Comparison of ENCODE assay signal across 10 cellular contexts in genomic region chr2:156339110-156339847, GRCh38. TPM values are rescaled to one million over a fixed set of nuclear protein-coding genes. Genes with fewer than 3 reads are reported as not detected.
DNase-seq lines count a peak whose midpoint lies in the region; TF ChIP-seq lines count a peak whose summit lies in the region.
"Had no signal": no experiment of that assay in that cellular context is flagged by ENCODE, and none has a peak within 500 bp of the region (broad histone marks: within the 10 kb centered on the region; RNA-seq: fewer than 3 reads in every experiment).

No MANE protein-coding gene starts in this region.

- peaks cover 45% of the 10 kb centered on the region for H3K4me1 ChIP-seq in endocrine pancreas (ENCODE audit: control insufficient read depth, insufficient read depth, low read length)

- peaks cover under 1% of the 10 kb centered on the region for H3K27me3 Mint-ChIP-seq in activated naive CD4-positive, alpha-beta T cell treated with anti-CD3 and anti-CD28 coated beads, Interleukin-2, amount 10 ng/mL, durations not matched to agents 7 days and 5 days
- H3K27me3 Mint-ChIP-seq in endothelial cell (ENCODE audit: unreplicated experiment) = peaks cover 10% of the 10 kb centered on the region

- TF ChIP-seq CTCF in endothelial cell (IDR thresholded peaks at IDR 0.05; ENCODE audit: unreplicated experiment) = no peak

- no peaks in the 10 kb centered on the region for H3K9me3 Mint-ChIP-seq in activated naive CD4-positive, alpha-beta T cell treated with anti-CD3 and anti-CD28 coated beads, Interleukin-2, amount 10 ng/mL, durations not matched to agents 7 days and 5 days
- H3K9me3 Mint-ChIP-seq in endothelial cell (ENCODE audit: unreplicated experiment) = no peaks in the 10 kb centered on the region

- no peaks in the 10 kb centered on the region for H3K27me3 ChIP-seq in endocrine pancreas (ENCODE audit: control insufficient read depth, insufficient read depth, low read length)

- H3K36me3 ChIP-seq in endocrine pancreas (ENCODE audit: control insufficient read depth, insufficient read depth, low read length) = no peaks in the 10 kb centered on the region

- CTCF ChIA-PET in activated naive CD4-positive, alpha-beta T cell treated with anti-CD3 and anti-CD28 coated beads, Interleukin-2, amount 10 ng/mL, durations not matched to agents 7 days and 5 days (lab: Charles Lee) = interaction anchor here (2.2 kb wide), 1 partner anchor 61 kb away, joined by 7 read pairs; no protein-coding TSS in a partner anchor

- no peak overlapping the region for H3K27ac Mint-ChIP-seq in activated naive CD4-positive, alpha-beta T cell treated with anti-CD3 and anti-CD28 coated beads, Interleukin-2, amount 10 ng/mL, durations not matched to agents 7 days and 5 days
- no peak overlapping the region for H3K27ac Mint-ChIP-seq in endothelial cell (ENCODE audit: unreplicated experiment)

- H3K9ac ChIP-seq in endocrine pancreas (ENCODE audit: control insufficient read depth, insufficient read depth, low read length) = no peak overlapping the region

- H3K9me3 ChIP-seq in endocrine pancreas (ENCODE audit: control insufficient read depth, low read length) = no peaks in the 10 kb centered on the region

- peak overlapping the region; percentile 96 for H3K4me3 ChIP-seq in endocrine pancreas (ENCODE audit: control insufficient read depth, insufficient read depth, low read length)

- peak overlapping the region; percentile 8 for H3K4me3 Mint-ChIP-seq in activated naive CD4-positive, alpha-beta T cell treated with anti-CD3 and anti-CD28 coated beads, Interleukin-2, amount 10 ng/mL, durations not matched to agents 7 days and 5 days
- no peak overlapping the region for H3K4me3 Mint-ChIP-seq in endothelial cell (ENCODE audit: unreplicated experiment)

- no peak for DNase-seq in activated naive CD4-positive, alpha-beta T cell treated with anti-CD3 and anti-CD28 coated beads, Interleukin-2, amount 10 ng/mL, durations not matched to agents 7 days and 5 days
- DNase-seq in activated naive CD4-positive, alpha-beta T cell treated with anti-CD3 and anti-CD28 coated beads, Interleukin-2, amount 50 U/mL, for 16 hours = no peak
- peak; percentile 81 for DNase-seq in NCI-H69 (lab: John Stamatoyannopoulos, UW)
- peak; percentile 81 for DNase-seq in superior temporal gyrus (ENCODE audit: extremely low spot score)
- DNase-seq in SIG-M5 treated with dmso at 0.1 percent for 504 hours (lab: John Stamatoyannopoulos, UW; ENCODE audit: unreplicated experiment) = no peak
- no peak for DNase-seq in endothelial cell (ENCODE audit: low spot score)
- no peak for DNase-seq in HPDE6-E6E7 (ENCODE audit: extremely low spot score)
- DNase-seq: kidney, NCI-H2171 treated with DMSO at 0.1 percent for 48 hours had no signal

- peaks cover 5% of the 10 kb centered on the region for H3K36me3 Mint-ChIP-seq in activated naive CD4-positive, alpha-beta T cell treated with anti-CD3 and anti-CD28 coated beads, Interleukin-2, amount 10 ng/mL, durations not matched to agents 7 days and 5 days
- H3K36me3 Mint-ChIP-seq in endothelial cell (ENCODE audit: low read depth, unreplicated experiment) = peaks cover 4% of the 10 kb centered on the region

- peaks cover 63% of the 10 kb centered on the region for H3K4me1 Mint-ChIP-seq in activated naive CD4-positive, alpha-beta T cell treated with anti-CD3 and anti-CD28 coated beads, Interleukin-2, amount 10 ng/mL, durations not matched to agents 7 days and 5 days
- peaks cover 10% of the 10 kb centered on the region for H3K4me1 Mint-ChIP-seq in endothelial cell (ENCODE audit: unreplicated experiment)

RNA-seq across cellular contexts. Expression of gene NR4A2, which starts 6.8 kb away (rescaled TPM):
- total RNA-seq in endothelial cell (ENCODE audit: unreplicated experiment) = 3.9 TPM

Comparison
In these comparisons a context has a peak if more than half of its experiments do, and no peak if none do; other contexts are left out.
1. DNase-seq: peak in NCI-H69 (single experiment) and superior temporal gyrus (single experiment); none in activated naive CD4-positive, alpha-beta T cell treated with anti-CD3 and anti-CD28 coated beads, Interleukin-2, amount 10 ng/mL, durations not matched to agents 7 days and 5 days (single experiment), activated naive CD4-positive, alpha-beta T cell treated with anti-CD3 and anti-CD28 coated beads, Interleukin-2, amount 50 U/mL, for 16 hours (single experiment), SIG-M5 treated with dmso at 0.1 percent for 504 hours (single experiment), endothelial cell (single experiment) and HPDE6-E6E7 (single experiment).